ENCODE assay signal across 8 cellular contexts in the genomic region with DNA sequence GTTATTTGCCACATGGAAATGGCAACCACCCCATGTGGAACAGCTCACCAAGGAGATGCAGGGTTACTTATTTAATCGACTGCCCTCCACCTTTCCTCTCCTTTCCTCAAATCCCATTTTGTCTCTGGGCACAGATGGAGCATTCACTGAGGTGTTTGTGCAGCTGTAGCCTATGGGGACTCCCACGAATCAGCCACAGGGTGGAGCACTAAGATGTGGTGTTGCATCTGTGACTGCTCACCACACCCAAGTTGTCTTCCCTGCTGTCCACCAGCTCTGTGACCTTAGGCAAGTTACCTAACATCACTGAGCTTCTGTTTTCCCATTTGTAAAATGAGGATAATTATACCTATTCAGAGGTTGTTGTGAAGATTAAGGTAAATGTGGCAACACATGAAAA.
DNase-seq lines count a peak whose midpoint lies in the region; ATAC-seq and TF ChIP-seq lines count a peak whose summit lies in the region.

No MANE protein-coding gene starts in this region.

- ATAC-seq in activated naive CD8-positive, alpha-beta T cell treated with anti-CD3 and anti-CD28 coated beads, Interleukin-2, amount 50 U/mL, for 24 hours = peak; percentile 59
- ATAC-seq in left lobe of liver (peak; percentile 100), HG02840 (IDR thresholded peaks at IDR 0.05; ENCODE audit: low FRiP score, unreplicated experiment) (no peak), HG02642 (IDR thresholded peaks at IDR 0.05; ENCODE audit: poor library complexity, unreplicated experiment) (no peak)

- H3K9me3 Mint-ChIP-seq in activated naive CD8-positive, alpha-beta T cell treated with anti-CD3 and anti-CD28 coated beads, Interleukin-2, amount 50 U/mL, for 24 hours = peaks cover 29% of the 10 kb centered on the region
- peaks cover 21 to 30% (median 26%) of the 10 kb centered on the region in 7 donors for H3K9me3 Mint-ChIP-seq in CD14-positive monocyte

- peak; percentile 3 for DNase-seq in SIG-M5 treated with dmso at 0.1 percent for 504 hours (lab: John Stamatoyannopoulos, UW; ENCODE audit: unreplicated experiment)
- DNase-seq in SIG-M5 (lab: John Stamatoyannopoulos, UW) = no peak
- peak; percentile 56 for DNase-seq in HT1080 (ENCODE audit: low read depth)
- peak; percentile 4 for DNase-seq in activated naive CD8-positive, alpha-beta T cell treated with anti-CD3 and anti-CD28 coated beads, Interleukin-2, amount 50 U/mL, for 24 hours
- DNase-seq in left lobe of liver (ENCODE audit: low spot score) = peak; percentile 60
- no peak for DNase-seq in CD14-positive monocyte (ENCODE audit: low spot score)

- H3K36me3 Mint-ChIP-seq in activated naive CD8-positive, alpha-beta T cell treated with anti-CD3 and anti-CD28 coated beads, Interleukin-2, amount 50 U/mL, for 24 hours (ENCODE audit: low read depth) = peaks cover 2% of the 10 kb centered on the region
- H3K36me3 Mint-ChIP-seq in CD14-positive monocyte = no peaks in the 10 kb centered on the region

- H3K27ac Mint-ChIP-seq in activated naive CD8-positive, alpha-beta T cell treated with anti-CD3 and anti-CD28 coated beads, Interleukin-2, amount 50 U/mL, for 24 hours = no peak overlapping the region
- H3K27ac Mint-ChIP-seq in CD14-positive monocyte = no peak overlapping the region

- peaks cover 11% of the 10 kb centered on the region for H3K27me3 Mint-ChIP-seq in activated naive CD8-positive, alpha-beta T cell treated with anti-CD3 and anti-CD28 coated beads, Interleukin-2, amount 50 U/mL, for 24 hours
- H3K27me3 Mint-ChIP-seq in CD14-positive monocyte (ENCODE audit: low read depth in 3 of 3) = peaks cover 0 to 3% (median 2%) of the 10 kb centered on the region in 3 donors

- no peak for TF ChIP-seq CTCF in CD14-positive monocyte (IDR thresholded peaks at IDR 0.05)

- H3K4me3 Mint-ChIP-seq in activated naive CD8-positive, alpha-beta T cell treated with anti-CD3 and anti-CD28 coated beads, Interleukin-2, amount 50 U/mL, for 24 hours = no peak overlapping the region
- no peak overlapping the region for H3K4me3 Mint-ChIP-seq in CD14-positive monocyte

- intact Hi-C loops in CD14-positive monocyte (cut with micrococcal nuclease) = no loop called here

- no peaks in the 10 kb centered on the region for H3K4me1 Mint-ChIP-seq in activated naive CD8-positive, alpha-beta T cell treated with anti-CD3 and anti-CD28 coated beads, Interleukin-2, amount 50 U/mL, for 24 hours
- no peaks in the 10 kb centered on the region for H3K4me1 Mint-ChIP-seq in CD14-positive monocyte

Comparison
In these comparisons a context has a peak if more than half of its experiments do, and no peak if none do; other contexts are left out.
1. DNase-seq: peak in SIG-M5 treated with dmso at 0.1 percent for 504 hours (single experiment), HT1080 (single experiment), activated naive CD8-positive, alpha-beta T cell treated with anti-CD3 and anti-CD28 coated beads, Interleukin-2, amount 50 U/mL, for 24 hours (single experiment) and left lobe of liver (single experiment); none in SIG-M5 (single experiment) and CD14-positive monocyte (single experiment).
2. ATAC-seq: peak in activated naive CD8-positive, alpha-beta T cell treated with anti-CD3 and anti-CD28 coated beads, Interleukin-2, amount 50 U/mL, for 24 hours (single experiment) and left lobe of liver (single experiment); none in HG02840 (single experiment) and HG02642 (single experiment).